Comparison of ENCODE assay signal across 18 cellular contexts in genomic region chr15:100593431-100593830, GRCh38. TPM values are rescaled to one million over a fixed set of nuclear protein-coding genes. Genes with fewer than 3 reads are reported as not detected.
A peak's percentile ranks its signal among the peaks of the same experiment; 100 is the strongest.
DNase-seq lines count a peak whose midpoint lies in the region; ATAC-seq and TF ChIP-seq lines count a peak whose summit lies in the region.
"Had no signal": no experiment of that assay in that cellular context is flagged by ENCODE, and none has a peak within 500 bp of the region (broad histone marks: within the 10 kb centered on the region; RNA-seq: fewer than 3 reads in every experiment).

No MANE protein-coding gene starts in this region.

- peaks cover 38 to 61% of the 10 kb centered on the region in 2 donors for H3K4me1 ChIP-seq in naive thymus-derived CD4-positive, alpha-beta T cell (ENCODE audit: control insufficient read depth in 2 of 2, insufficient read depth in 2 of 2, low read length in 2 of 2)
- peaks cover 0 to 42% (median 29%) of the 10 kb centered on the region in 3 donors for H3K4me1 ChIP-seq in esophagus squamous epithelium

- no peak for DNase-seq in T-helper 2 cell treated with Interferon-gamma antibody and Interleukin-4, amounts not matched to agents 5 μg/mL and 100 μg/mL, for 36 hours (ENCODE audit: low spot score)
- no peak for DNase-seq in T-helper 2 cell
- DNase-seq in activated naive CD4-positive, alpha-beta T cell treated with anti-CD3 and anti-CD28 coated beads, Interleukin-2, amount 50 U/mL, for 16 hours, result no peak
- no peak for DNase-seq in naive thymus-derived CD4-positive, alpha-beta T cell
- DNase-seq in NCI-H774 (lab: John Stamatoyannopoulos, UW), result no peak
- no peak for DNase-seq in esophagus squamous epithelium (lab: John Stamatoyannopoulos, UW)
- DNase-seq: 8988T, Calu3, GF-D8, H9, NCI-H1417, NCI-H187, NCI-H2107, NCI-H226, NCI-H524 had no signal

- H3K9me3 Mint-ChIP-seq in T-helper 2 cell treated with Interferon-gamma antibody and Interleukin-4, amounts not matched to agents 5 μg/mL and 100 μg/mL, for 36 hours, result peaks cover 38% of the 10 kb centered on the region
- no peaks in the 10 kb centered on the region for H3K9me3 Mint-ChIP-seq in activated naive CD4-positive, alpha-beta T cell treated with anti-CD3 and anti-CD28 coated beads, Interleukin-2, amount 50 U/mL, for 24 hours
- no peaks in the 10 kb centered on the region for H3K9me3 Mint-ChIP-seq in activated T-helper 17 cell treated with anti-CD3 and anti-CD28 coated beads, Interleukin-2, amount 50 U/mL, for 72 hours
- H3K9me3 Mint-ChIP-seq in naive thymus-derived CD4-positive, alpha-beta T cell, result peaks cover 0 to 22% (median 0%) of the 10 kb centered on the region in 11 donors

- H3K4me1 Mint-ChIP-seq in T-helper 2 cell treated with Interferon-gamma antibody and Interleukin-4, amounts not matched to agents 5 μg/mL and 100 μg/mL, for 36 hours (ENCODE audit: low read depth), result peaks cover 41% of the 10 kb centered on the region
- peaks cover 80% of the 10 kb centered on the region for H3K4me1 Mint-ChIP-seq in activated naive CD4-positive, alpha-beta T cell treated with anti-CD3 and anti-CD28 coated beads, Interleukin-2, amount 50 U/mL, for 24 hours
- H3K4me1 Mint-ChIP-seq in activated T-helper 17 cell treated with anti-CD3 and anti-CD28 coated beads, Interleukin-2, amount 50 U/mL, for 72 hours, result peaks cover 49% of the 10 kb centered on the region
- peaks cover 0 to 78% (median 58%) of the 10 kb centered on the region in 7 donors for H3K4me1 Mint-ChIP-seq in naive thymus-derived CD4-positive, alpha-beta T cell
- H3K4me1 Mint-ChIP-seq: H9 had no signal

- POLR2A ChIA-PET in naive thymus-derived CD4-positive, alpha-beta T cell (lab: Charles Lee), result no interaction called here

- peak overlapping the region; percentile 91 for H3K27ac ChIP-seq in naive thymus-derived CD4-positive, alpha-beta T cell (ENCODE audit: low read depth, low read length)
- no peak overlapping the region for H3K27ac ChIP-seq in esophagus squamous epithelium

- peaks cover 0 to 6% (median 0%) of the 10 kb centered on the region in 3 experiments for H3K36me3 ChIP-seq in naive thymus-derived CD4-positive, alpha-beta T cell (ENCODE audit: control insufficient read depth in 2 of 3, insufficient read depth in 3 of 3, low read length in 3 of 3)
- H3K36me3 ChIP-seq in esophagus squamous epithelium, result no peaks in the 10 kb centered on the region

- TF ChIP-seq CTCF in esophagus squamous epithelium (IDR thresholded peaks at IDR 0.05), result no peak

- no peak for ATAC-seq in activated T-helper 17 cell treated with anti-CD3 and anti-CD28 coated beads, Interleukin-2, amount 50 U/mL, for 72 hours (replicated peaks)
- ATAC-seq in naive thymus-derived CD4-positive, alpha-beta T cell, result no peak

- CTCF ChIA-PET in naive thymus-derived CD4-positive, alpha-beta T cell (lab: Charles Lee), result interaction anchor here (1.2 kb wide), 1 partner anchor 22 kb away, joined by 6 read pairs; no protein-coding TSS in a partner anchor

- H3K9me3 ChIP-seq in naive thymus-derived CD4-positive, alpha-beta T cell (ENCODE audit: control insufficient read depth in 2 of 3, low read length in 3 of 3), result peaks cover 0 to 9% (median 6%) of the 10 kb centered on the region in 3 experiments
- H3K9me3 ChIP-seq in esophagus squamous epithelium, result peaks cover 0 to 12% (median 4%) of the 10 kb centered on the region in 3 donors

- 92 to 97% methylated on average over 2 of the region's 2 CpGs for WGBS in esophagus squamous epithelium, 2 donors

- no peak overlapping the region for H3K4me3 ChIP-seq in naive thymus-derived CD4-positive, alpha-beta T cell (ENCODE audit: low read length)
- no peak overlapping the region for H3K4me3 ChIP-seq in esophagus squamous epithelium

- peak overlapping the region; percentile 53 for H3K27ac Mint-ChIP-seq in T-helper 2 cell treated with Interferon-gamma antibody and Interleukin-4, amounts not matched to agents 5 μg/mL and 100 μg/mL, for 36 hours
- H3K27ac Mint-ChIP-seq in activated naive CD4-positive, alpha-beta T cell treated with anti-CD3 and anti-CD28 coated beads, Interleukin-2, amount 50 U/mL, for 24 hours, result peak overlapping the region; percentile 98
- H3K27ac Mint-ChIP-seq in activated T-helper 17 cell treated with anti-CD3 and anti-CD28 coated beads, Interleukin-2, amount 50 U/mL, for 72 hours, result peak overlapping the region; percentile 83
- peak overlapping the region in 7 of 9 donors; percentile 63 to 94 (median 88) for H3K27ac Mint-ChIP-seq in naive thymus-derived CD4-positive, alpha-beta T cell
- H3K27ac Mint-ChIP-seq: B cell, H9 had no signal

- TF ChIP-seq POLR2A in esophagus squamous epithelium (IDR thresholded peaks at IDR 0.05), result no peak

- intact Hi-C loops in naive thymus-derived CD4-positive, alpha-beta T cell (cut with micrococcal nuclease), result no loop called here
- intact Hi-C loops in esophagus squamous epithelium (cut with DNase I), result no loop called here

- peak overlapping the region; percentile 42 for H3K4me3 Mint-ChIP-seq in T-helper 2 cell treated with Interferon-gamma antibody and Interleukin-4, amounts not matched to agents 5 μg/mL and 100 μg/mL, for 36 hours
- H3K4me3 Mint-ChIP-seq in activated naive CD4-positive, alpha-beta T cell treated with anti-CD3 and anti-CD28 coated beads, Interleukin-2, amount 50 U/mL, for 24 hours, result peak overlapping the region; percentile 51
- peak overlapping the region; percentile 55 for H3K4me3 Mint-ChIP-seq in activated T-helper 17 cell treated with anti-CD3 and anti-CD28 coated beads, Interleukin-2, amount 50 U/mL, for 72 hours
- H3K4me3 Mint-ChIP-seq in naive thymus-derived CD4-positive, alpha-beta T cell, result peak overlapping the region in 5 of 10 donors; percentile 33 to 66 (median 37)
- H3K4me3 Mint-ChIP-seq: B cell, H9 had no signal

- H3K27me3 Mint-ChIP-seq in T-helper 2 cell treated with Interferon-gamma antibody and Interleukin-4, amounts not matched to agents 5 μg/mL and 100 μg/mL, for 36 hours (ENCODE audit: low read depth), result no peaks in the 10 kb centered on the region
- H3K27me3 Mint-ChIP-seq in activated naive CD4-positive, alpha-beta T cell treated with anti-CD3 and anti-CD28 coated beads, Interleukin-2, amount 50 U/mL, for 24 hours, result no peaks in the 10 kb centered on the region
- no peaks in the 10 kb centered on the region for H3K27me3 Mint-ChIP-seq in activated T-helper 17 cell treated with anti-CD3 and anti-CD28 coated beads, Interleukin-2, amount 50 U/mL, for 72 hours
- H3K27me3 Mint-ChIP-seq in naive thymus-derived CD4-positive, alpha-beta T cell, result peaks cover 0 to 2% (median 0%) of the 10 kb centered on the region in 5 donors
- H3K27me3 Mint-ChIP-seq: B cell had no signal

- H3K27me3 ChIP-seq in naive thymus-derived CD4-positive, alpha-beta T cell (ENCODE audit: control insufficient read depth in 2 of 2, insufficient read depth in 2 of 2, low read length in 2 of 2), result no peaks in the 10 kb centered on the region
- H3K27me3 ChIP-seq in esophagus squamous epithelium, result no peaks in the 10 kb centered on the region

- H3K36me3 Mint-ChIP-seq in T-helper 2 cell treated with Interferon-gamma antibody and Interleukin-4, amounts not matched to agents 5 μg/mL and 100 μg/mL, for 36 hours (ENCODE audit: low read depth), result peaks cover 67% of the 10 kb centered on the region
- peaks cover 24% of the 10 kb centered on the region for H3K36me3 Mint-ChIP-seq in activated naive CD4-positive, alpha-beta T cell treated with anti-CD3 and anti-CD28 coated beads, Interleukin-2, amount 50 U/mL, for 24 hours
- H3K36me3 Mint-ChIP-seq in activated T-helper 17 cell treated with anti-CD3 and anti-CD28 coated beads, Interleukin-2, amount 50 U/mL, for 72 hours (ENCODE audit: low read depth), result peaks cover 75% of the 10 kb centered on the region
- peaks cover 0 to 70% (median 26%) of the 10 kb centered on the region in 5 donors for H3K36me3 Mint-ChIP-seq in naive thymus-derived CD4-positive, alpha-beta T cell

RNA-seq across cellular contexts. Expression of gene LINS1, which starts 8.6 kb away (rescaled TPM):
- 10 to 100 TPM; 33.0 to 45.0 TPM for total RNA-seq in activated T-helper 17 cell treated with anti-CD3 and anti-CD28 coated beads, Interleukin-2, amount 50 U/mL, for 72 hours
- total RNA-seq in naive thymus-derived CD4-positive, alpha-beta T cell, result 100 to 1,000 TPM in 1 of 5 experiments, 10 to 100 TPM in 4; 50.7 to 116 (median 76.9) TPM
- polyA plus RNA-seq in naive thymus-derived CD4-positive, alpha-beta T cell, result 100 to 1,000 TPM in 1 of 2 donors, 10 to 100 TPM in 1; 98.1 to 104 TPM
- 10 to 100 TPM in 3 of 4 donors, 1 to 10 TPM in 1; 9.1 to 44.6 (median 19.4) TPM for total RNA-seq in esophagus squamous epithelium

RNA-seq across cellular contexts. Expression of gene ASB7, which starts 9.0 kb away (rescaled TPM):
- total RNA-seq in activated T-helper 17 cell treated with anti-CD3 and anti-CD28 coated beads, Interleukin-2, amount 50 U/mL, for 72 hours, result 10 to 100 TPM; 16.4 to 30.3 TPM
- total RNA-seq in naive thymus-derived CD4-positive, alpha-beta T cell, result 10 to 100 TPM; 15.4 to 27.2 (median 18.9) TPM
- 10 to 100 TPM; 11.8 to 17.6 TPM for polyA plus RNA-seq in naive thymus-derived CD4-positive, alpha-beta T cell
- total RNA-seq in esophagus squamous epithelium, result 10 to 100 TPM in 3 of 4 donors, 1 to 10 TPM in 1; 9.7 to 12.3 (median 12.0) TPM
